ENCODE assay signal across 8 cellular contexts in the genomic region with DNA sequence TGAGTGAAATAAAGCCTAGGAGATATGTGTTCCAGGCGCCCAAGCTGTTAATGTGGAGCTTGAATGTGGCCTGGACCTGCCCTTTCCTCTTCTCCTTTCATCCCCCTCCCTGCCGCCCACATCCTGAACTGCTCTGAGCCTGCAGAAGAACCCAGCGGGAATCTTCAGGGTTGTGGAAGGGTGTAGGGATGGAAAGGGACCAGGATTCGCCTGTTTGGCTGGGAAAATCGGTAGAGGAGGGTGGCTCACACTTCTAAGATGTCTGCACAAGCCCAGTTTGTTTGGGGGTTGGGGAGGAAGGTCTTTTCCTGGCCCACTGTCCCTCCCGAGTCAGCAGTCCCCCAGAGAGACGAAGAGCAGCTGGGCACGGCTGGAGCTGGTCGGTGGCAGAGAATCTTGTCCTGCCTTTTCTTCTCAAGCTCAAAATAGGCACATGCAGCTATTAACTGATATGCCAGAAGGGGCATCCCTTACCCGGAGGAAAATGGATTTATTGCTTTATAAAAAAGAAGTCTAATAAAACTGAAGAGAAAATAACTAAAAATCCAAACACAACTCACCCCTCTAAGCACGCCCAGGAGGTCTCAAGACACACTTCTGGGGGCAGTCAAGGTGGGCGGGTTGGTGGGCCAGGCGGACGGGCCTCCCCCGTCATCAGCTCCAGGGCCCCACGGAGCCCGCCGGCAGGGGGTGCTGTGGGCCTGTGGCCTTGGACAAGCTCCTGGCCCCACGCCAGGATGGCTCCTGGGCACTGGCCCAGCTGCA. TPM values are rescaled to one million over a fixed set of nuclear protein-coding genes. Genes with fewer than 3 reads are reported as not detected.
DNase-seq lines count a peak whose midpoint lies in the region; ATAC-seq and TF ChIP-seq lines count a peak whose summit lies in the region.

No MANE protein-coding gene starts in this region.

- no peaks in the 10 kb centered on the region for H3K79me2 ChIP-seq in MM.1S (ENCODE audit: low read length)

- no peaks in the 10 kb centered on the region for H3F3A ChIP-seq in MM.1S (ENCODE audit: insufficient read depth, low read length)

- TF ChIP-seq CTCF in MM.1S (IDR thresholded peaks at IDR 0.05; ENCODE audit: low read length) (peak; percentile 85), astrocyte of the cerebellum (IDR thresholded peaks at IDR 0.05; ENCODE audit: low read depth, low read length, missing control alignments) (peak; percentile 92)

- no peak overlapping the region for H2AFZ ChIP-seq in MM.1S (ENCODE audit: low read length)

- peak; percentile 44 for DNase-seq in GDM1 (lab: John Stamatoyannopoulos, UW)
- peak; percentile 72 for DNase-seq in MM.1S
- DNase-seq in T1000 (lab: John Stamatoyannopoulos, UW) = peak; percentile 80
- peak; percentile 32 for DNase-seq in astrocyte of the cerebellum (ENCODE audit: low read depth)
- DNase-seq in hepatic stellate cell (ENCODE audit: low spot score) = peak; percentile 94
- DNase-seq in NCI-H1930 (lab: John Stamatoyannopoulos, UW) = no peak

- ATAC-seq in GM18861 (IDR thresholded peaks at IDR 0.05; ENCODE audit: unreplicated experiment) = no peak

- H3K27me3 ChIP-seq in MM.1S (replicated peaks; ENCODE audit: insufficient read depth, low read length) = no peaks in the 10 kb centered on the region
- peaks cover 0 to 4% (median 0%) of the 10 kb centered on the region in 3 donors for H3K27me3 ChIP-seq in skeletal muscle tissue (ENCODE audit: control insufficient read depth in 3 of 3, insufficient read depth in 3 of 3, low read length in 3 of 3)

- in situ Hi-C loops in astrocyte of the cerebellum (cut with HindIII; ENCODE audit: low sequenced_read_pairs) = no loop called here

- no peaks in the 10 kb centered on the region for H3K4me1 ChIP-seq in MM.1S (ENCODE audit: low read length)
- H3K4me1 ChIP-seq in skeletal muscle tissue (ENCODE audit: control insufficient read depth in 3 of 3, insufficient read depth in 3 of 3, low read length in 3 of 3) = peaks cover 31 to 44% (median 33%) of the 10 kb centered on the region in 3 donors

- H3K27ac ChIP-seq in MM.1S (ENCODE audit: low read length) (no peak overlapping the region), skeletal muscle tissue (ENCODE audit: low read depth, low read length) (peak overlapping the region; percentile 77)

- no peaks in the 10 kb centered on the region for H4K20me1 ChIP-seq in MM.1S (ENCODE audit: insufficient read depth, low read length)

- H3K36me3 ChIP-seq in MM.1S (replicated peaks; ENCODE audit: insufficient read depth, low read length) = no peaks in the 10 kb centered on the region
- no peaks in the 10 kb centered on the region for H3K36me3 ChIP-seq in skeletal muscle tissue (ENCODE audit: control insufficient read depth in 3 of 3, insufficient read depth in 3 of 3, low read length in 3 of 3)

- H3K9me2 ChIP-seq in MM.1S (replicated peaks; ENCODE audit: insufficient read depth, low read length) = no peaks in the 10 kb centered on the region

- H3K4me3 ChIP-seq in MM.1S (ENCODE audit: low read length) (no peak overlapping the region), astrocyte of the cerebellum (ENCODE audit: low read depth, low read length) (no peak overlapping the region), skeletal muscle tissue (ENCODE audit: low read length in 3 of 3) (no peak overlapping the region)

- H3K4me2 ChIP-seq in MM.1S (ENCODE audit: low read depth, low read length) = no peak overlapping the region

- no peak overlapping the region for H3K9ac ChIP-seq in MM.1S (ENCODE audit: low read length)
- H3K9ac ChIP-seq in skeletal muscle tissue (ENCODE audit: low read depth in 1 of 3, low read length in 3 of 3) = peak overlapping the region; percentile 12 to 72 (median 27)

- H3K9me3 ChIP-seq in MM.1S (replicated peaks; ENCODE audit: insufficient read depth, low read length) (no peaks in the 10 kb centered on the region), skeletal muscle tissue (ENCODE audit: control insufficient read depth in 3 of 3, low read length in 3 of 3) (no peaks in the 10 kb centered on the region)

RNA-seq across cellular contexts. Expression of a gene that starts 11.5 kb away (rescaled TPM):
- 11.0 TPM for total RNA-seq in skeletal muscle tissue

RNA-seq across cellular contexts. Expression of a gene that starts 54.5 kb away (rescaled TPM):
- total RNA-seq in skeletal muscle tissue = 4.7 TPM

RNA-seq across cellular contexts. Expression of a gene that starts 57.7 kb away (rescaled TPM):
- 23.0 TPM for total RNA-seq in skeletal muscle tissue

Comparison
In these comparisons a context has a peak if more than half of its experiments do, and no peak if none do; other contexts are left out.
1. DNase-seq: peak in GDM1 (single experiment), MM.1S (single experiment), T1000 (single experiment), astrocyte of the cerebellum (single experiment) and hepatic stellate cell (single experiment); none in NCI-H1930 (0 of 2).